In the genomic region with DNA sequence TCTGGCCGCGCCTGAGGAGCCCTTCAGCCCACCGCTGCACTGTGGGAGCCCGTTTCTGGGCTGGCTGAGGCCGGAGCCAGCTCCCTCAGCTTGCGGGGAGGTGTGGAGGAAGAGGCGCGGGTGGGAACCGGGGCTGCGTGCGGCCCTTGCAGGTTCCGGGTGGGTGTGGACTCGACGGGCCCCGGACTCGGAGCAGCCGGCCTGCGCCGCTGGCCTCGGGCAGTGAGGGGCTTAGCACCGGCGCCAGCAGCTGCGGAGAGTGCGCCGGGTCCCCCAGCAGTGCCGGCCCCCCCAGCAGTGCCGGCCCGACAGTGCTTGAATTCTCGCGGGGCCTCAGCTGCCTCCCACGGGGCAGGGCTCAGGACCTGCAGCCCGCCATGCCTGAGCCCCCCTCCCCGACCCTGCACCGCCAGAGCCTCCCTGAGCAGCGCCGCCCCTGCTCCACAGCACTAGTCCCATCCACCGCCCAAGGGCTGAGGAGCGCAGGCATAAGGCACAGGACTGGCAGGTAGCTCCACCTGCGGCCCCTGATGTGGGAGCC, we compare ENCODE assay signal across 30 cellular contexts.
DNase-seq lines count a peak whose midpoint lies in the region; ATAC-seq and TF ChIP-seq lines count a peak whose summit lies in the region.
"Had no signal": no experiment of that assay in that cellular context is flagged by ENCODE, and none has a peak within 500 bp of the region (broad histone marks: within the 10 kb centered on the region; RNA-seq: fewer than 3 reads in every experiment).

No MANE protein-coding gene starts in this region.

- H3K27ac Mint-ChIP-seq in chondrocyte (ENCODE audit: unreplicated experiment), result no peak overlapping the region
- H3K27ac Mint-ChIP-seq: CD4-positive, alpha-beta T cell; HFFc6 had no signal

- H3K4me3 ChIP-seq in testis, result peak overlapping the region; percentile 34 to 50
- H3K4me3 ChIP-seq: A549; BLaER1 treated with 17β-estradiol and CSF1 and Interleukin-3, amounts not matched to agents 10 nM and 100 nM; GM12878; HAP-1; MG63; PC-9; SJCRH30 had no signal

- no peak for TF ChIP-seq POLR2A in testis (IDR thresholded peaks at IDR 0.05)

- H3K4me1 ChIP-seq in testis (no peaks in the 10 kb centered on the region), foreskin keratinocyte (no peaks in the 10 kb centered on the region)
- H3K4me1 ChIP-seq: A549; BLaER1 treated with 17β-estradiol and CSF1 and Interleukin-3, amounts not matched to agents 10 nM and 100 nM; HAP-1 had no signal

- TF ChIP-seq CTCF in chondrocyte (IDR thresholded peaks at IDR 0.05) (no peak), testis (IDR thresholded peaks at IDR 0.05) (no peak), foreskin keratinocyte (conservative IDR thresholded peaks at IDR 0.05) (no peak)

- H3K27me3 Mint-ChIP-seq in chondrocyte (ENCODE audit: low read depth), result no peaks in the 10 kb centered on the region
- H3K27me3 Mint-ChIP-seq: CD4-positive, alpha-beta T cell had no signal

- H3K4me1 Mint-ChIP-seq in chondrocyte (ENCODE audit: low read depth), result no peaks in the 10 kb centered on the region

- WGBS in testis, 2 donors, result 64 to 69% methylated on average over 5 to 27 of the region's 39 CpGs

- H3K27ac ChIP-seq in testis (no peak overlapping the region), foreskin keratinocyte (no peak overlapping the region)
- H3K27ac ChIP-seq: A549; BLaER1 treated with 17β-estradiol and CSF1 and Interleukin-3, amounts not matched to agents 10 nM and 100 nM; PC-9; SJCRH30 had no signal

- DNase-seq in ELF-1 (ENCODE audit: low read depth, low spot score) (peak; percentile 27), chondrocyte (ENCODE audit: low spot score) (peak; percentile 78), posterior vena cava (ENCODE audit: low spot score) (peak; percentile 72), testis (peak; percentile 63), dermis blood vessel endothelial cell (no peak), foreskin keratinocyte (no peak)
- DNase-seq in activated effector memory CD4-positive, alpha-beta T cell treated with anti-CD3 and anti-CD28 coated beads, Interleukin-2, amount 50 U/mL, for 16 hours, result no peak
- DNase-seq: AML-193; CD4-positive, alpha-beta T cell; DMS53; GOT3; HFFc6; IMR-90; KG1; MG63; NCI-H1105 treated with DMSO at 0.1 percent for 48 hours; NCI-H146; NCI-H1930; NCI-H2107; NCI-H446; NCI-H526; NCI-H82; NK-92 treated with Interleukin-12 subunit alpha and Interleukin-12 subunit beta, amount 100 ng/mL, for 24 hours; PC-9; SJCRH30 had no signal

- intact Hi-C loops in posterior vena cava (cut with DNase I), result no loop called here
- intact Hi-C loops in testis (cut with DNase I; ENCODE audit: low total_unique reads), result no loop called here

- H3K36me3 ChIP-seq in testis (ENCODE audit: low read depth, missing control alignments), result no peaks in the 10 kb centered on the region
- H3K36me3 ChIP-seq: BLaER1 treated with 17β-estradiol and CSF1 and Interleukin-3, amounts not matched to agents 10 nM and 100 nM; HAP-1; MG63; SJCRH30 had no signal

- no peaks in the 10 kb centered on the region for H3K9me3 ChIP-seq in testis
- H3K9me3 ChIP-seq: A549, HAP-1, MG63, SJCRH30 had no signal

- no peak overlapping the region for H3K4me3 Mint-ChIP-seq in chondrocyte (ENCODE audit: unreplicated experiment)
- H3K4me3 Mint-ChIP-seq: CD4-positive, alpha-beta T cell; HFFc6 had no signal

- H3K9me3 Mint-ChIP-seq in chondrocyte (ENCODE audit: low read depth), result no peaks in the 10 kb centered on the region

- no peaks in the 10 kb centered on the region for H3K36me3 Mint-ChIP-seq in chondrocyte (ENCODE audit: low read depth)

- H3K27me3 ChIP-seq in testis, result no peaks in the 10 kb centered on the region
- H3K27me3 ChIP-seq in foreskin keratinocyte, result no peaks in the 10 kb centered on the region
- H3K27me3 ChIP-seq: BLaER1 treated with 17β-estradiol and CSF1 and Interleukin-3, amounts not matched to agents 10 nM and 100 nM; MG63; SJCRH30 had no signal

- no peak for ATAC-seq in foreskin keratinocyte
- ATAC-seq: A549, GM12878, Right ventricle myocardium inferior had no signal

Comparison
In these comparisons a context has a peak if more than half of its experiments do, and no peak if none do; other contexts are left out.
1. DNase-seq: peak in ELF-1 (single experiment), chondrocyte (single experiment), posterior vena cava (single experiment) and testis (single experiment); none in dermis blood vessel endothelial cell (single experiment), foreskin keratinocyte (0 of 2) and activated effector memory CD4-positive, alpha-beta T cell treated with anti-CD3 and anti-CD28 coated beads, Interleukin-2, amount 50 U/mL, for 16 hours (single experiment).